Comparison of ENCODE assay signal across 15 cellular contexts in genomic region chr5:163467682-163468081, GRCh38. TPM values are rescaled to one million over a fixed set of nuclear protein-coding genes. Genes with fewer than 3 reads are reported as not detected.
"Had no signal": no experiment of that assay in that cellular context is flagged by ENCODE, and none has a peak within 500 bp of the region (broad histone marks: within the 10 kb centered on the region; RNA-seq: fewer than 3 reads in every experiment).

No MANE protein-coding gene starts in this region.

- H3K27me3 ChIP-seq: body of pancreas, right atrium auricular region, thyroid gland, uterus had no signal

- H3K36me3 ChIP-seq: right atrium auricular region, thyroid gland, uterus had no signal

- H3K27ac ChIP-seq: body of pancreas, coronary artery, right atrium auricular region, thyroid gland, uterus had no signal

- H3K9me3 ChIP-seq: body of pancreas, right atrium auricular region, thyroid gland, uterus had no signal

- H3K4me1 ChIP-seq: body of pancreas, right atrium auricular region, thyroid gland, uterus had no signal

- DNase-seq: activated CD4-positive, alpha-beta T cell treated with anti-CD3 and anti-CD28 coated beads, Interleukin-2, amount 50 U/mL, for 48 hours; activated CD4-positive, CD25-positive, alpha-beta regulatory T cell; activated CD8-positive, alpha-beta memory T cell treated with anti-CD3 and anti-CD28 coated beads, Interleukin-2, amount 50 U/mL, for 4 hours; activated naive CD4-positive, alpha-beta T cell treated with anti-CD3 and anti-CD28 coated beads, Interleukin-2, amount 50 U/mL, for 16 hours; amniotic stem cell; body of pancreas; central memory CD4-positive, alpha-beta T cell; effector CD8-positive, alpha-beta T cell; kidney; left ventricle myocardium superior; thyroid gland; uterus had no signal

- ATAC-seq: body of pancreas, left ventricle myocardium superior had no signal

- H3K4me3 ChIP-seq: body of pancreas, coronary artery, right atrium auricular region, skin epidermis, thyroid gland, uterus had no signal

RNA-seq across cellular contexts. Expression of gene HMMR, which starts 7.2 kb away (rescaled TPM):
- total RNA-seq: body of pancreas had no signal
